11 cellular contexts compared by ENCODE assay signal in genomic region chr5:149938272-149938671, GRCh38. TPM values are rescaled to one million over a fixed set of nuclear protein-coding genes. Genes with fewer than 3 reads are reported as not detected.
A peak's percentile ranks its signal among the peaks of the same experiment; 100 is the strongest.
DNase-seq lines count a peak whose midpoint lies in the region; ATAC-seq and TF ChIP-seq lines count a peak whose summit lies in the region.
"Had no signal": no experiment of that assay in that cellular context is flagged by ENCODE, and none has a peak within 500 bp of the region (broad histone marks: within the 10 kb centered on the region; RNA-seq: fewer than 3 reads in every experiment).

No MANE protein-coding gene starts in this region.

- no peaks in the 10 kb centered on the region for H3K9me2 ChIP-seq in PC-3 (replicated peaks; ENCODE audit: low read length)
- no peaks in the 10 kb centered on the region for H3K9me2 ChIP-seq in neural cell (ENCODE audit: insufficient read depth, low read length)

- TF ChIP-seq CTCF in PC-3 (conservative IDR thresholded peaks at IDR 0.05; ENCODE audit: low read depth, low read length), result no peak
- no peak for TF ChIP-seq CTCF in epithelial cell of esophagus (IDR thresholded peaks at IDR 0.05; ENCODE audit: insufficient read depth, low read depth, low read length, missing control alignments)
- TF ChIP-seq CTCF in neural cell (IDR thresholded peaks at IDR 0.05; ENCODE audit: poor library complexity, severe bottlenecking), result no peak

- CTCF ChIA-PET in PC-3 (lab: Charles Lee), result no interaction called here

- BruUV-seq in PC-3 (replicated peaks; lab: Mats Ljungman, UMichigan), result no TSS peak

- H3K9ac ChIP-seq in PC-3 (ENCODE audit: low read length) (peak overlapping the region; percentile 72), neural cell (ENCODE audit: low read length) (no peak overlapping the region)

- peaks cover 19% of the 10 kb centered on the region for H3F3A ChIP-seq in PC-3 (ENCODE audit: low read length, unreplicated experiment)
- no peaks in the 10 kb centered on the region for H3F3A ChIP-seq in neural cell (ENCODE audit: insufficient read depth, low read length, poor library complexity, severe bottlenecking)

- TF ChIP-seq RAD21 in neural cell (conservative IDR thresholded peaks at IDR 0.05), result no peak

- peaks cover 58% of the 10 kb centered on the region for H3K4me1 ChIP-seq in PC-3 (ENCODE audit: insufficient read depth, low read length)

- no peak overlapping the region for H2AFZ ChIP-seq in PC-3 (ENCODE audit: low read length)
- H2AFZ ChIP-seq in neural cell (ENCODE audit: low read depth, low read length), result no peak overlapping the region

- peak overlapping the region; percentile 40 for H3K4me3 ChIP-seq in PC-3 (ENCODE audit: low read length)
- no peak overlapping the region for H3K4me3 ChIP-seq in epithelial cell of esophagus (ENCODE audit: low read length)
- H3K4me3 ChIP-seq in neural cell (ENCODE audit: low read length), result peak overlapping the region; percentile 27

- H3K27ac ChIP-seq in PC-3 (ENCODE audit: low read length), result peak overlapping the region; percentile 91
- H3K27ac ChIP-seq in neural cell (ENCODE audit: low read length), result peak overlapping the region; percentile 5

- TF ChIP-seq EP300 in neural cell (conservative IDR thresholded peaks at IDR 0.05; ENCODE audit: poor library complexity, severe bottlenecking), result no peak

- H3K4me2 ChIP-seq in PC-3 (ENCODE audit: low read length) (peak overlapping the region; percentile 84), neural cell (ENCODE audit: low read length) (no peak overlapping the region)

- no peaks in the 10 kb centered on the region for H3K9me3 ChIP-seq in PC-3 (ENCODE audit: low read length)
- no peaks in the 10 kb centered on the region for H3K9me3 ChIP-seq in neural cell (ENCODE audit: low read length)

- H3K27me3 ChIP-seq in PC-3 (ENCODE audit: low read length) (no peaks in the 10 kb centered on the region), neural cell (ENCODE audit: insufficient read depth, low read depth, low read length) (no peaks in the 10 kb centered on the region)

- POLR2A ChIA-PET in PC-3 (lab: Charles Lee; ENCODE audit: unreplicated experiment), result no interaction called here

- H4K20me1 ChIP-seq in PC-3 (ENCODE audit: low read length) (no peaks in the 10 kb centered on the region), neural cell (ENCODE audit: insufficient read depth) (no peaks in the 10 kb centered on the region)

- peak; percentile 64 for ATAC-seq in PC-3

- DNase-seq in Daoy (ENCODE audit: low read depth), result peak; percentile 91
- DNase-seq in PC-3, result peak; percentile 100
- peak; percentile 82 for DNase-seq in epithelial cell of esophagus (ENCODE audit: low read depth)
- no peak for DNase-seq in RKO (ENCODE audit: low spot score)
- no peak for DNase-seq in activated CD4-positive, alpha-beta T cell treated with anti-CD3 and anti-CD28 coated beads, Interleukin-2, amount 50 U/mL, for 4 hours
- DNase-seq in activated effector memory CD4-positive, alpha-beta T cell treated with anti-CD3 and anti-CD28 coated beads, Interleukin-2, amount 50 U/mL, for 16 hours, result no peak
- DNase-seq in SIG-M5 (lab: John Stamatoyannopoulos, UW), result no peak
- DNase-seq: activated CD4-positive, alpha-beta T cell treated with anti-CD3 and anti-CD28 coated beads for 48 hours; GDM1; stimulated activated CD4-positive, alpha-beta T cell treated with anti-CD3 and anti-CD28 coated beads, Interleukin-4, amount 100 ng/mL, for 1 hour had no signal

- intact Hi-C loops in PC-3 (cut with micrococcal nuclease), result loop anchor here (2.0 kb wide), 2 partner anchors 41 to 79 kb away; no protein-coding TSS in a partner anchor

- no peaks in the 10 kb centered on the region for H3K79me2 ChIP-seq in PC-3 (ENCODE audit: low read length)
- no peaks in the 10 kb centered on the region for H3K79me2 ChIP-seq in neural cell (replicated peaks; ENCODE audit: insufficient read depth, low read length)

- H3K36me3 ChIP-seq in PC-3 (ENCODE audit: low read depth, low read length) (no peaks in the 10 kb centered on the region), neural cell (ENCODE audit: insufficient read depth, low read length) (no peaks in the 10 kb centered on the region)

TF ChIP-seq in neural cell, 6 proteins besides CTCF, POLR2A, EP300 and RAD21:
- no peak for TF ChIP-seq TAF1 (IDR thresholded peaks at IDR 0.05; ENCODE audit: low read depth)

RNA-seq across cellular contexts. Expression of gene PDE6A, which starts 6.3 kb away (rescaled TPM):
- not detected in 2 replicates for total RNA-seq in Daoy (2014; rRNA removed; shearing (Covaris generic))
- total RNA-seq in PC-3 (2014; rRNA removed), result not detected in 2 replicates
- polyA plus RNA-seq in neural cell, result not detected in 2 replicates
- not detected in 2 replicates for polyA minus RNA-seq in neural cell

RNA-seq across cellular contexts. Expression of gene SLC26A2, which starts 22.3 kb away (rescaled TPM):
- total RNA-seq in Daoy (2014; rRNA removed; shearing (Covaris generic)), result 9.3 and 11.1 TPM in 2 replicates
- total RNA-seq in PC-3 (2014; rRNA removed), result 10.8 and 13.1 TPM in 2 replicates
- polyA plus RNA-seq in neural cell, result 5.3 and 5.4 TPM in 2 replicates
- 22.4 and 25.2 TPM in 2 replicates for polyA minus RNA-seq in neural cell

Comparison
In these comparisons a context has a peak if more than half of its experiments do, and no peak if none do; other contexts are left out.
1. DNase-seq: peak in Daoy (single experiment), PC-3 (single experiment) and epithelial cell of esophagus (single experiment); none in RKO (single experiment), activated CD4-positive, alpha-beta T cell treated with anti-CD3 and anti-CD28 coated beads, Interleukin-2, amount 50 U/mL, for 4 hours (0 of 2), activated effector memory CD4-positive, alpha-beta T cell treated with anti-CD3 and anti-CD28 coated beads, Interleukin-2, amount 50 U/mL, for 16 hours (single experiment) and SIG-M5 (single experiment).